8 cellular contexts compared by ENCODE assay signal in the genomic region with DNA sequence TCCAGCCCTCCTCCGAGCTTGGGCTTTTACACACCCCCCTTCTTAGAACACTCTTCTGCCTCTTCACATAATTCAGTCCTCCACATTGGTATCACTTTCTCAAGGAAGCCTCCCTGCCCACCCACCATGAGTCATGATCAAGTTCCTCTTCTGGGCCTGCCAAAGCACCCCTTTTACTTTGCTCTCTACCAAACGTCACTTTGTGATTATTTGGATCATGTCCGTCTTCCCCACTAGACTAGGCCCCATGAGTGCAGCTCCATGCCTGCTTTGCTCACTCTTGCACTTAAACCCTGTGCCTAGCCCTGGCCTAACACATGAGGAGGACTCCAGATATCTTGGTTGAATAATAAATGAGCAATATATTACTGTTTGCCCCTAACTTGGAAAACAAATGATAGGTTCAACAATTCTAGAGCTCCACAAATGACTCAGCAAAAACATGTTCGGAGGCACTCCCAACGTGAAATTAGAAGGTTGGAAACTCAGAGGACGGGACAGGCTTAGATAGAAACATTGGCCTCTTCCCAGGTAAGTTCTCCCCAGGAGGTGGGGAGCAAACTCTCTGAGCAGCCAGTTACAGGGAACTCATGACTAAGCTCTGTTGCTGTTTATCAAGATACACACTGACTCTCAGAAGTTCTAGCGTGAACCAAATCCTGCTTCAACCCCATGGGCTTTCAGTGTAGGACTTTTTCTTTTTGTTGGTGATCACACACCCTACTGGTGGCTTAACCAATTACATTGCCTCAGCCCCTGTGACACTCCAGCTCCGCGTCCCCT. TPM values are rescaled to one million over a fixed set of nuclear protein-coding genes. Genes with fewer than 3 reads are reported as not detected.
A peak's percentile ranks its signal among the peaks of the same experiment; 100 is the strongest.
DNase-seq lines count a peak whose midpoint lies in the region; ATAC-seq and TF ChIP-seq lines count a peak whose summit lies in the region.

No MANE protein-coding gene starts in this region.

- no peaks in the 10 kb centered on the region for H3K36me3 ChIP-seq in DOHH2 (ENCODE audit: control insufficient read depth, low read length)
- H3K36me3 ChIP-seq in HEK293 (ENCODE audit: control insufficient read depth in 2 of 2, insufficient read depth in 1 of 2, low read length in 2 of 2), result no peaks in the 10 kb centered on the region
- H3K36me3 ChIP-seq in cardiac muscle cell, result no peaks in the 10 kb centered on the region

- no peaks in the 10 kb centered on the region for H3K9me2 ChIP-seq in DOHH2 (replicated peaks; ENCODE audit: control insufficient read depth, low read length)

- no peaks in the 10 kb centered on the region for H3K79me2 ChIP-seq in DOHH2 (ENCODE audit: control insufficient read depth, low read length)

- H3K4me2 ChIP-seq in DOHH2 (ENCODE audit: low read length), result no peak overlapping the region

- H3K4me1 ChIP-seq in DOHH2 (ENCODE audit: control insufficient read depth, low read length) (peaks cover 5% of the 10 kb centered on the region), HEK293 (ENCODE audit: control insufficient read depth, insufficient read depth, low read length) (no peaks in the 10 kb centered on the region), cardiac muscle cell (ENCODE audit: low read depth) (peaks cover 4% of the 10 kb centered on the region)

- peak; percentile 98 for DNase-seq in NOMO-1 (lab: John Stamatoyannopoulos, UW; ENCODE audit: unreplicated experiment in 2 of 2)
- DNase-seq in activated naive CD4-positive, alpha-beta T cell treated with anti-CD3 and anti-CD28 coated beads, Interleukin-2, amount 50 U/mL, for 72 hours (ENCODE audit: low spot score in 2 of 2), result peak in 1 of 2 donors; percentile 41
- DNase-seq in cardiac muscle cell (ENCODE audit: low read depth in 1 of 2, low spot score in 1 of 2), result peak; percentile 70 to 90
- peak; percentile 64 for DNase-seq in pulmonary artery endothelial cell (ENCODE audit: low read depth, low spot score)
- no peak for DNase-seq in NCI-H187 (lab: John Stamatoyannopoulos, UW)

- TF ChIP-seq CTCF in DOHH2 (IDR thresholded peaks at IDR 0.05; ENCODE audit: low read depth, low read length, poor library complexity, severe bottlenecking), result peak; percentile 71
- TF ChIP-seq CTCF in HEK293 (tag by site-specific recombination; IDR thresholded peaks at IDR 0.05), result no peak
- peak; percentile 65 for TF ChIP-seq CTCF in cardiac muscle cell (IDR thresholded peaks at IDR 0.05; ENCODE audit: low read depth, low read length)

- H3K27ac Mint-ChIP-seq in activated naive CD4-positive, alpha-beta T cell treated with anti-CD3 and anti-CD28 coated beads, Interleukin-2, amount 50 U/mL, for 72 hours, result peak overlapping the region in 1 of 2 donors; percentile 70

- H3F3A ChIP-seq in DOHH2 (ENCODE audit: control insufficient read depth, insufficient read depth), result peaks cover 2% of the 10 kb centered on the region; the same call in 1 of the 2 replicates

- H3K27ac ChIP-seq in DOHH2 (ENCODE audit: low read depth, low read length) (no peak overlapping the region), HEK293 (ENCODE audit: extremely low read depth, low read depth, low read length) (peak overlapping the region; percentile 36; the same call in 1 of the 2 replicates), cardiac muscle cell (peak overlapping the region; percentile 32)

- H3K4me3 ChIP-seq in DOHH2 (ENCODE audit: low read length) (no peak overlapping the region), HEK293 (ENCODE audit: low read depth, low read length) (no peak overlapping the region), cardiac muscle cell (no peak overlapping the region)

- no peaks in the 10 kb centered on the region for H3K9me3 ChIP-seq in DOHH2 (ENCODE audit: control insufficient read depth, insufficient read depth, low read length)
- no peaks in the 10 kb centered on the region for H3K9me3 ChIP-seq in HEK293 (ENCODE audit: control insufficient read depth, insufficient read depth, low read depth, low read length)
- no peaks in the 10 kb centered on the region for H3K9me3 ChIP-seq in cardiac muscle cell (ENCODE audit: low read depth)

- H3K27me3 ChIP-seq in DOHH2 (ENCODE audit: control insufficient read depth, low read length) (peaks cover 5% of the 10 kb centered on the region; the same call in 1 of the 2 replicates), cardiac muscle cell (no peaks in the 10 kb centered on the region)

- no peaks in the 10 kb centered on the region for H3K36me3 Mint-ChIP-seq in activated naive CD4-positive, alpha-beta T cell treated with anti-CD3 and anti-CD28 coated beads, Interleukin-2, amount 50 U/mL, for 72 hours

- peak; percentile 80 to 92 for ATAC-seq in activated naive CD4-positive, alpha-beta T cell treated with anti-CD3 and anti-CD28 coated beads, Interleukin-2, amount 50 U/mL, for 72 hours
- no peak for ATAC-seq in HG03139 (IDR thresholded peaks at IDR 0.05; ENCODE audit: unreplicated experiment)

- no peaks in the 10 kb centered on the region for H4K20me1 ChIP-seq in DOHH2 (ENCODE audit: control insufficient read depth, insufficient read depth, low read depth, low read length)

- CTCF ChIA-PET in HEK293 (lab: Yijun Ruan, JAX), result interaction anchor here (0.6 to 4.4 kb wide), 22 partner anchors 9 to 389 kb away, joined by 3 to 47 read pairs (median 4); a partner anchor contains a TSS

- POLR2A ChIA-PET in HEK293 (lab: Yijun Ruan, JAX), result interaction anchor here (0.8 to 1.5 kb wide), 3 partner anchors 81 to 105 kb away, joined by 3 to 6 read pairs (median 3); a partner anchor contains a TSS

- H3K9me3 Mint-ChIP-seq in activated naive CD4-positive, alpha-beta T cell treated with anti-CD3 and anti-CD28 coated beads, Interleukin-2, amount 50 U/mL, for 72 hours, result no peaks in the 10 kb centered on the region

TF ChIP-seq in HEK293, 187 proteins besides CTCF, POLR2A, EP300 and RAD21 (continues in another document):
- TF ChIP-seq SP3 (tag by site-specific recombination; IDR thresholded peaks at IDR 0.05), result no peak
- TF ChIP-seq, protein P1, sequence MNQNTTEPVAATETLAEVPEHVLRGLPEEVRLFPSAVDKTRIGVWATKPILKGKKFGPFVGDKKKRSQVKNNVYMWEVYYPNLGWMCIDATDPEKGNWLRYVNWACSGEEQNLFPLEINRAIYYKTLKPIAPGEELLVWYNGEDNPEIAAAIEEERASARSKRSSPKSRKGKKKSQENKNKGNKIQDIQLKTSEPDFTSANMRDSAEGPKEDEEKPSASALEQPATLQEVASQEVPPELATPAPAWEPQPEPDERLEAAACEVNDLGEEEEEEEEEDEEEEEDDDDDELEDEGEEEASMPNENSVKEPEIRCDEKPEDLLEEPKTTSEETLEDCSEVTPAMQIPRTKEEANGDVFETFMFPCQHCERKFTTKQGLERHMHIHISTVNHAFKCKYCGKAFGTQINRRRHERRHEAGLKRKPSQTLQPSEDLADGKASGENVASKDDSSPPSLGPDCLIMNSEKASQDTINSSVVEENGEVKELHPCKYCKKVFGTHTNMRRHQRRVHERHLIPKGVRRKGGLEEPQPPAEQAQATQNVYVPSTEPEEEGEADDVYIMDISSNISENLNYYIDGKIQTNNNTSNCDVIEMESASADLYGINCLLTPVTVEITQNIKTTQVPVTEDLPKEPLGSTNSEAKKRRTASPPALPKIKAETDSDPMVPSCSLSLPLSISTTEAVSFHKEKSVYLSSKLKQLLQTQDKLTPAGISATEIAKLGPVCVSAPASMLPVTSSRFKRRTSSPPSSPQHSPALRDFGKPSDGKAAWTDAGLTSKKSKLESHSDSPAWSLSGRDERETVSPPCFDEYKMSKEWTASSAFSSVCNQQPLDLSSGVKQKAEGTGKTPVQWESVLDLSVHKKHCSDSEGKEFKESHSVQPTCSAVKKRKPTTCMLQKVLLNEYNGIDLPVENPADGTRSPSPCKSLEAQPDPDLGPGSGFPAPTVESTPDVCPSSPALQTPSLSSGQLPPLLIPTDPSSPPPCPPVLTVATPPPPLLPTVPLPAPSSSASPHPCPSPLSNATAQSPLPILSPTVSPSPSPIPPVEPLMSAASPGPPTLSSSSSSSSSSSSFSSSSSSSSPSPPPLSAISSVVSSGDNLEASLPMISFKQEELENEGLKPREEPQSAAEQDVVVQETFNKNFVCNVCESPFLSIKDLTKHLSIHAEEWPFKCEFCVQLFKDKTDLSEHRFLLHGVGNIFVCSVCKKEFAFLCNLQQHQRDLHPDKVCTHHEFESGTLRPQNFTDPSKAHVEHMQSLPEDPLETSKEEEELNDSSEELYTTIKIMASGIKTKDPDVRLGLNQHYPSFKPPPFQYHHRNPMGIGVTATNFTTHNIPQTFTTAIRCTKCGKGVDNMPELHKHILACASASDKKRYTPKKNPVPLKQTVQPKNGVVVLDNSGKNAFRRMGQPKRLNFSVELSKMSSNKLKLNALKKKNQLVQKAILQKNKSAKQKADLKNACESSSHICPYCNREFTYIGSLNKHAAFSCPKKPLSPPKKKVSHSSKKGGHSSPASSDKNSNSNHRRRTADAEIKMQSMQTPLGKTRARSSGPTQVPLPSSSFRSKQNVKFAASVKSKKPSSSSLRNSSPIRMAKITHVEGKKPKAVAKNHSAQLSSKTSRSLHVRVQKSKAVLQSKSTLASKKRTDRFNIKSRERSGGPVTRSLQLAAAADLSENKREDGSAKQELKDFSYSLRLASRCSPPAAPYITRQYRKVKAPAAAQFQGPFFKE (tag by site-specific recombination; IDR thresholded peaks at IDR 0.05; ENCODE audit: borderline replicate concordance), result no peak

RNA-seq across cellular contexts. Expression of a gene that starts 28.3 kb away (rescaled TPM):
- total RNA-seq in activated naive CD4-positive, alpha-beta T cell treated with anti-CD3 and anti-CD28 coated beads, Interleukin-2, amount 50 U/mL, for 72 hours, result not detected
- not detected in 2 replicates for total RNA-seq in cardiac muscle cell
- not detected in 2 replicates for polyA plus RNA-seq in cardiac muscle cell
- not detected in 2 replicates for total RNA-seq in pulmonary artery endothelial cell

RNA-seq across cellular contexts. Expression of a gene that starts 35.3 kb away (rescaled TPM):
- 10 to 100 TPM; 51.0 to 63.2 TPM for total RNA-seq in activated naive CD4-positive, alpha-beta T cell treated with anti-CD3 and anti-CD28 coated beads, Interleukin-2, amount 50 U/mL, for 72 hours
- total RNA-seq in cardiac muscle cell, result 36.1 and 37.0 TPM in 2 replicates
- 76.1 and 82.1 TPM in 2 replicates for polyA plus RNA-seq in cardiac muscle cell
- 22.2 and 29.3 TPM in 2 replicates for total RNA-seq in pulmonary artery endothelial cell

RNA-seq across cellular contexts. Expression of a gene that starts 51.0 kb away (rescaled TPM):
- total RNA-seq in activated naive CD4-positive, alpha-beta T cell treated with anti-CD3 and anti-CD28 coated beads, Interleukin-2, amount 50 U/mL, for 72 hours, result 1 to 10 TPM; 1.1 to 3.6 TPM
- total RNA-seq in cardiac muscle cell (42.8 and 50.8 TPM in 2 replicates), pulmonary artery endothelial cell (0.26 TPM in 1 of 2 replicates, not detected in the other)
- polyA plus RNA-seq in cardiac muscle cell, result 72.9 and 86.1 TPM in 2 replicates

RNA-seq across cellular contexts. Expression of a gene that starts 51.5 kb away (rescaled TPM):
- total RNA-seq in activated naive CD4-positive, alpha-beta T cell treated with anti-CD3 and anti-CD28 coated beads, Interleukin-2, amount 50 U/mL, for 72 hours, result 10 to 100 TPM; 10.7 to 15.2 TPM
- total RNA-seq in cardiac muscle cell (20.5 and 28.8 TPM in 2 replicates), pulmonary artery endothelial cell (11.7 and 12.5 TPM in 2 replicates)
- 33.8 and 39.0 TPM in 2 replicates for polyA plus RNA-seq in cardiac muscle cell

Comparison
In these comparisons a context has a peak if more than half of its experiments do, and no peak if none do; other contexts are left out.
1. DNase-seq: peak in NOMO-1 (2 of 2), cardiac muscle cell (2 of 2) and pulmonary artery endothelial cell (single experiment); none in NCI-H187 (0 of 2).